8 cellular contexts compared by ENCODE assay signal in the genomic region with DNA sequence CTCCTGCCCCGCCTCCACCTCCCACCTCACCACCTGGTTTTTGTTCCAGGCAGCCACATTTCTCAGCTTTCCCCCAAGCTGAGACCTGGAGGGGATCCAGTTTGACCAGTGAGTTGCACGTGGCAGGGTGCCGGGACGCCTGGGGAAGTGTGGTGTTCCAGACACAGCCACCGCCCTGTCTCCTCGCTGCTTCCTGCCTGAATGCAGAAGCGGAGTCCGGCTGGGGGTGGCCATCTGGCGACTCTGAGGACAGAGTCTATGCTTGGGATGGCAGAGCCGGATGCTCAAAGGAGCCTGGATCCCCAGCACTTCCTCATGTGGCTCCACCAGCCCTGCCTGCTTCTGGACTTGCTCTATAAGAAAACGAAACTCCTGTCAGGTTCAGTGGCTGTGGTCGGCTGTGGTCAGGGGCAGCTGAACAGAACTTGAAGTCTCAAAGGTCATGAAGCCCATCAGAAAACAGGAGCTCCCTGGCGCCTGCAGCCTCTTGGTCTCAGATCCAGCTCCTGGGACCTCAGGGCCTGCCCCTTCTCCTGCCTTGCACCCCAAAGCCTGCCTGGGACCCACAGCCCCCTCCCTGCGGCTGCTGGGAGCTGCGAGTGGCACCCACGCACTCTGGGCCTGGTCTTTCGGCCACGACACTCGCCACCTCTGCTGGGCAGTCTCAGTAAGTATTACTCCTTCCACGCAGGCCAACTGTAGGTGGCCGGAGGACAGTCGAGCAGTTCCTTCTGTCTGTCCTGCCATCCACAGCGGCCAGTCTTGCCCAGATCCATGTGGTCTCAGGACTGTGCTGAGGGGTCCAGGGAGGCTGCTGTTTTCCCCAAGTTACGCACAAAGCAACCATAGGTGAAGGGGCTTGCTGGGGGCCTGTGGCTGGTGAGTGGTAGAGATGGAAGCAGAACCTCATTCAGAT.
DNase-seq lines count a peak whose midpoint lies in the region; ATAC-seq and TF ChIP-seq lines count a peak whose summit lies in the region.

No MANE protein-coding gene starts in this region.

- POLR2A ChIA-PET in GM10248 (lab: Yijun Ruan, JAX): no interaction called here

- H3K9me3 ChIP-seq in mucosa of stomach (ENCODE audit: control insufficient read depth, low read length): no peaks in the 10 kb centered on the region

- no peak overlapping the region for H3K4me3 ChIP-seq in mucosa of stomach (ENCODE audit: low read length)

- no peak for TF ChIP-seq CTCF in GM10248 (IDR thresholded peaks at IDR 0.05; ENCODE audit: control extremely low read depth, extremely low read depth, low read depth, missing control alignments)

- no peaks in the 10 kb centered on the region for H3K27me3 ChIP-seq in mucosa of stomach (ENCODE audit: control insufficient read depth, insufficient read depth, low read length)

- peaks cover 58% of the 10 kb centered on the region for H3K4me1 ChIP-seq in mucosa of stomach (ENCODE audit: control insufficient read depth, insufficient read depth, low read length)

- DNase-seq in GM10248 (ENCODE audit: extremely low spot score) (peak; percentile 82), cerebellum (ENCODE audit: low spot score) (peak; percentile 74), HK-2 (ENCODE audit: unreplicated experiment) (no peak)
- no peak for DNase-seq in stimulated activated CD4-positive, alpha-beta T cell treated with anti-CD3 and anti-CD28 coated beads, Interleukin-4, amount 100 ng/mL, for 24 hours
- DNase-seq in activated CD4-positive, alpha-beta T cell treated with anti-CD3 and anti-CD28 coated beads, Interleukin-2, amount 50 U/mL, for 48 hours: no peak

- ATAC-seq in GM21367 (IDR thresholded peaks at IDR 0.05; ENCODE audit: unreplicated experiment) (peak; percentile 82), HG03575 (IDR thresholded peaks at IDR 0.05; ENCODE audit: extremely low read depth, insufficient number of reproducible peaks, low FRiP score, unreplicated experiment) (peak; percentile 64)

- peak overlapping the region; percentile 1 for H3K9ac ChIP-seq in mucosa of stomach (ENCODE audit: low read length)

- H3K36me3 ChIP-seq in mucosa of stomach (ENCODE audit: control insufficient read depth, insufficient read depth, low read length): no peaks in the 10 kb centered on the region

- CTCF ChIA-PET in GM10248 (lab: Yijun Ruan, JAX): interaction anchor here (0.8 to 1.7 kb wide), 3 partner anchors 14 to 152 kb away, joined by 3 to 4 read pairs (median 3); no protein-coding TSS in a partner anchor

Comparison
In these comparisons a context has a peak if more than half of its experiments do, and no peak if none do; other contexts are left out.
1. DNase-seq: peak in GM10248 (single experiment) and cerebellum (single experiment); none in HK-2 (single experiment), stimulated activated CD4-positive, alpha-beta T cell treated with anti-CD3 and anti-CD28 coated beads, Interleukin-4, amount 100 ng/mL, for 24 hours (single experiment) and activated CD4-positive, alpha-beta T cell treated with anti-CD3 and anti-CD28 coated beads, Interleukin-2, amount 50 U/mL, for 48 hours (0 of 2).